Comparison of ENCODE assay signal across 8 cellular contexts in the genomic region with DNA sequence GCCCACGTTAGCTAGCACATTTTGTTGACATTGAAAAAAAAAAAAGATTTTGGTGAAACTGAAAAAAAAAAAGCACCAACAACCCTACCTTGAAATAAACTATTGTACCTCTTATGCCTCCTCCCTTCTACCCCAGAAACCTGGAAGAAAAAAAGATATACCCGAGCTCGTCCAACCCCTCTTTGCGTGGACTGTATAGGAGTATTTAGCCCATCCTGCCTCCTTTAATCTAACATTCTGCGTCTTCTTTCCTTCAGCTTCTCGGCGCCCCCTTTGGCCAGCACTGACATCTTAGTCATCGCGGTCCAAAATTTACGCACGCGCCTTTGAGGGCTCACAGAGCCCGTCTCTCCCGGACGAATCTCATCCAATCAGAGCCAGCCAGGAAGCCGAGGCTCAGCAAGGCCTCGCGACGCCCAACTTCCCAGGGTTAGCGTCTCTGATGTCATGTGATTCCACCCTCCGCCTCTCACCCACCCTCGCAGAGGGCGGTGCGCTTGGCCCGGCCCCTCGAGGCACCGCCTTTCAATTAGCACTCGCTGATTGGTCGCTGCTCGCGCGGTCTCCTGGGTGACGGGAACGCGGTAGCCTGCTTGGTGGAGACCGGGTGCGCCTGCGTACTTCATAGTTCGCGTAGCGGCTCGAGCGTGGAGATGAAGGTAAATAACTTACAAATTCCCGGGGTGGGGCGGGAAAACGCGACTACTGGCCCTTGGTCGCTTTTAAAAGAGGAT. TPM values are rescaled to one million over a fixed set of nuclear protein-coding genes. Genes with fewer than 3 reads are reported as not detected.
DNase-seq lines count a peak whose midpoint lies in the region; ATAC-seq, FAIRE-seq and TF ChIP-seq lines count a peak whose summit lies in the region.

A gene (plus strand): TSS at position 625 of the 734 bp plus-strand sequence. CDS start 29 bp downstream, at position 654.

- intact Hi-C loops in left colon (cut with DNase I, micrococcal nuclease), result no loop called here

- no peaks in the 10 kb centered on the region for H4K20me1 ChIP-seq in BLaER1

- H3K9me3 ChIP-seq in BLaER1, result no peaks in the 10 kb centered on the region

- H3K4me3 ChIP-seq in BLaER1 (peak within 1 kb of the TSS; percentile 89), coronary artery (peak within 1 kb of the TSS; percentile 80)

- peaks cover 17% of the 10 kb centered on the region for H3K4me1 ChIP-seq in BLaER1

- H3K27ac ChIP-seq in BLaER1 (no peak within 1 kb of the TSS), coronary artery (peak within 1 kb of the TSS; percentile 65 to 72)

- peak within 1 kb of the TSS; percentile 79 for H3K9ac ChIP-seq in BLaER1

- ATAC-seq in HG03457 (IDR thresholded peaks at IDR 0.05; ENCODE audit: unreplicated experiment) (peak; percentile 98), left colon (peak; percentile 99)

- DNase-seq in GM19239 (ENCODE audit: insufficient read length, low spot score), result peak; percentile 81
- DNase-seq in NCI-H524 treated with DMSO at 0.1 percent for 48 hours (lab: John Stamatoyannopoulos, UW), result peak; percentile 93
- peak; percentile 99 for DNase-seq in activated CD4-positive, alpha-beta T cell treated with anti-CD3 and anti-CD28 coated beads for 48 hours
- peak; percentile 99 for DNase-seq in coronary artery (ENCODE audit: low spot score)
- peak; percentile 98 to 99 for DNase-seq in left colon
- DNase-seq in stimulated activated CD4-positive, alpha-beta T cell treated with anti-CD3 and anti-CD28 coated beads, Interleukin-1b, Interleukin-23, amount 100 ng/mL, for 48 hours, result peak; percentile 99

- H3K4me2 ChIP-seq in BLaER1, result peak within 1 kb of the TSS; percentile 88

- no peak for TF ChIP-seq CTCF in coronary artery (IDR thresholded peaks at IDR 0.05)

- 0 out of 2 replicates have a peak, but pooled peaks cover 4% of the 10 kb centered on the region for H3K36me3 ChIP-seq in BLaER1

- peaks cover 15% of the 10 kb centered on the region; the same call in 1 of the 2 replicates for H3K27me3 ChIP-seq in BLaER1

- peak; percentile 99 for FAIRE-seq in GM19239 (lab: Jason Lieb, UNC)

RNA-seq across cellular contexts. Expression of the gene that starts here (rescaled TPM):
- total RNA-seq in left colon, result 10 to 100 TPM in 1 of 2 donors, 1 to 10 TPM in 1; 5.8 to 13.0 TPM
